Comparison of ENCODE assay signal across 1 cellular context in genomic region chr1:65147424-65148177, GRCh38.
TF ChIP-seq lines count a peak whose summit lies in the region.

No MANE protein-coding gene starts in this region.

TF ChIP-seq in HepG2, 621 proteins besides CTCF, POLR2A, EP300 and RAD21 (continued from another document and continues in another):
- TF ChIP-seq FOXP1 (IDR thresholded peaks at IDR 0.05) (no peak), FOXP1 (CRISPR knock-in tag; IDR thresholded peaks at IDR 0.05) (0 out of 2 replicates have a peak, but pooled peaks have one; percentile 7), KLF12 (CRISPR knock-in tag; IDR thresholded peaks at IDR 0.05; ENCODE audit: borderline replicate concordance) (0 out of 2 replicates have a peak, but pooled peaks have one; percentile 51), ZNF430 (CRISPR knock-in tag; IDR thresholded peaks at IDR 0.05) (no peak; the same call in 1 of the 2 replicates), RXRB (CRISPR knock-in tag; IDR thresholded peaks at IDR 0.05; ENCODE audit: borderline replicate concordance) (no peak), ATF4 (CRISPR knock-in tag; IDR thresholded peaks at IDR 0.05) (peak in 1 of 2 experiments; percentile 12; a peak in 1 of 4 replicates), ZFY (CRISPR knock-in tag; IDR thresholded peaks at IDR 0.05) (peak; percentile 74), ZNF276 (CRISPR knock-in tag; IDR thresholded peaks at IDR 0.05; ENCODE audit: low read depth) (no peak), ZNF737 (CRISPR knock-in tag; IDR thresholded peaks at IDR 0.05; ENCODE audit: borderline replicate concordance) (no peak), ATF3 (CRISPR knock-in tag; IDR thresholded peaks at IDR 0.05) (0 out of 2 replicates have a peak, but pooled peaks have one; percentile 11), CEBPB (IDR thresholded peaks at IDR 0.05; ENCODE audit: borderline replicate concordance, low read depth, low read length) (no peak), NR2F1 (CRISPR knock-in tag; IDR thresholded peaks at IDR 0.05) (peak; percentile 77 to 94), ZSCAN5A (CRISPR knock-in tag; IDR thresholded peaks at IDR 0.05; ENCODE audit: borderline replicate concordance) (no peak), PTBP1 (IDR thresholded peaks at IDR 0.05; ENCODE audit: low read depth, low read length, poor library complexity, severe bottlenecking) (no peak), MXD1 (CRISPR knock-in tag; IDR thresholded peaks at IDR 0.05) (peak; percentile 42), ZHX2 (IDR thresholded peaks at IDR 0.05; ENCODE audit: low read depth) (no peak), ZHX2 (CRISPR knock-in tag; IDR thresholded peaks at IDR 0.05; ENCODE audit: borderline replicate concordance) (no peak), ZNF761 (CRISPR knock-in tag; conservative IDR thresholded peaks at IDR 0.05) (no peak), TOPORS (CRISPR knock-in tag; IDR thresholded peaks at IDR 0.05) (peak; percentile 76), KAT8 (CRISPR knock-in tag; IDR thresholded peaks at IDR 0.05) (no peak), ZNF136 (CRISPR knock-in tag; IDR thresholded peaks at IDR 0.05; ENCODE audit: low read depth) (no peak), HOXD1 (CRISPR knock-in tag; IDR thresholded peaks at IDR 0.05) (no peak), ZNF280B (CRISPR knock-in tag; IDR thresholded peaks at IDR 0.05; ENCODE audit: borderline replicate concordance) (0 out of 2 replicates have a peak, but pooled peaks have one; percentile 24), SNAI1 (CRISPR knock-in tag; IDR thresholded peaks at IDR 0.05; ENCODE audit: borderline replicate concordance) (no peak), NR2F6 (IDR thresholded peaks at IDR 0.05) (peak; percentile 65), NR2F6 (CRISPR knock-in tag; IDR thresholded peaks at IDR 0.05) (peak; percentile 98), HHEX (CRISPR knock-in tag; IDR thresholded peaks at IDR 0.05) (no peak), ZNF280D (CRISPR knock-in tag; IDR thresholded peaks at IDR 0.05) (no peak), ZNF773 (CRISPR knock-in tag; IDR thresholded peaks at IDR 0.05; ENCODE audit: borderline replicate concordance) (no peak), ELF4 (CRISPR knock-in tag; IDR thresholded peaks at IDR 0.05; ENCODE audit: borderline replicate concordance) (no peak), TRIM24 (CRISPR knock-in tag; IDR thresholded peaks at IDR 0.05) (no peak), ZBTB26 (CRISPR knock-in tag; IDR thresholded peaks at IDR 0.05; ENCODE audit: borderline replicate concordance) (no peak), MEIS2 (CRISPR knock-in tag; IDR thresholded peaks at IDR 0.05) (peak; percentile 61; the same call in 1 of the 2 replicates), ZFP90 (CRISPR knock-in tag; IDR thresholded peaks at IDR 0.05; ENCODE audit: borderline replicate concordance) (no peak; the same call in 1 of the 2 replicates), SMARCC2 (IDR thresholded peaks at IDR 0.05) (no peak), ZSCAN22 (CRISPR knock-in tag; IDR thresholded peaks at IDR 0.05) (no peak), SAFB2 (CRISPR knock-in tag; IDR thresholded peaks at IDR 0.05; ENCODE audit: borderline replicate concordance, low read depth) (peak; percentile 17; the same call in 1 of the 2 replicates), SNAPC4 (CRISPR knock-in tag; IDR thresholded peaks at IDR 0.05) (no peak)
